ENCODE assay signal across 19 cellular contexts in the genomic region with DNA sequence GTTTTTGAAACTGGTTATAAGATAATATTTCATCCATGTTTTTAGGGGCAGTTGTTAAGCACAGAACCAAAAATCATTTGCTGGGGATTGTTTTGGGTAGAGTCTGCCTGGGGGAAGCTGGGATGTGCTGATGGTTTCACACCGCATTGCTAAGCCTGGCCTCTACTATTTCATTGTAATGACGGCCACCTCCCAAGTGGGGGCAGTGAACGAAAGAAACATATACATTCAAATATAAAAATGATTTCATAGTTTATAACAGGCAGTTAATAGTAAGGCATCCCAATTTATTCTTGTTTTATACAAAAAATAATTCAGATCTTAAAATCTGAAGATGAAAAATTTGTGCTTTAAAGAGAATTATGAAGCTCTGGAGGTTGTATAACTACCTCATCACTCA.
DNase-seq lines count a peak whose midpoint lies in the region; TF ChIP-seq lines count a peak whose summit lies in the region.
"Had no signal": no experiment of that assay in that cellular context is flagged by ENCODE, and none has a peak within 500 bp of the region (broad histone marks: within the 10 kb centered on the region; RNA-seq: fewer than 3 reads in every experiment).

No MANE protein-coding gene starts in this region.

- H3K36me3 Mint-ChIP-seq in neural progenitor cell: no peaks in the 10 kb centered on the region
- no peaks in the 10 kb centered on the region for H3K36me3 Mint-ChIP-seq in activated naive CD8-positive, alpha-beta T cell treated with anti-CD3 and anti-CD28 coated beads for 36 hours

- H3K27me3 Mint-ChIP-seq in neural progenitor cell (ENCODE audit: insufficient read depth, low read depth): no peaks in the 10 kb centered on the region
- no peaks in the 10 kb centered on the region for H3K27me3 Mint-ChIP-seq in activated naive CD8-positive, alpha-beta T cell treated with anti-CD3 and anti-CD28 coated beads for 36 hours
- H3K27me3 Mint-ChIP-seq: activated naive CD8-positive, alpha-beta T cell treated with anti-CD3 and anti-CD28 coated beads, Interleukin-2, amount 50 U/mL, for 24 hours; B cell; central memory CD8-positive, alpha-beta T cell had no signal

- H3K4me1 Mint-ChIP-seq in neural progenitor cell: no peaks in the 10 kb centered on the region
- H3K4me1 Mint-ChIP-seq in activated naive CD8-positive, alpha-beta T cell treated with anti-CD3 and anti-CD28 coated beads for 36 hours: no peaks in the 10 kb centered on the region
- H3K4me1 Mint-ChIP-seq: activated naive CD8-positive, alpha-beta T cell treated with anti-CD3 and anti-CD28 coated beads, Interleukin-2, amount 50 U/mL, for 24 hours; B cell; central memory CD8-positive, alpha-beta T cell had no signal

- H3K4me3 ChIP-seq in astrocyte of the cerebellum (ENCODE audit: low read depth, low read length): no peak overlapping the region
- H3K4me3 ChIP-seq in neural progenitor cell: no peak overlapping the region
- H3K4me3 ChIP-seq: mucosa of descending colon, pancreas, PC-9 had no signal

- no peaks in the 10 kb centered on the region for H4K20me1 ChIP-seq in neural progenitor cell (ENCODE audit: low read depth)

- DNase-seq in ELF-1 (ENCODE audit: low read depth, low spot score): peak; percentile 17
- DNase-seq in HuH-7 (ENCODE audit: low spot score): peak; percentile 1
- DNase-seq in astrocyte of the cerebellum (ENCODE audit: low read depth): no peak
- DNase-seq in neural progenitor cell (ENCODE audit: low spot score): peak; percentile 6
- DNase-seq in activated CD4-positive, alpha-beta T cell treated with anti-CD3 and anti-CD28 coated beads for 48 hours: no peak
- no peak for DNase-seq in activated naive CD8-positive, alpha-beta T cell treated with anti-CD3 and anti-CD28 coated beads for 36 hours
- no peak for DNase-seq in RKO (ENCODE audit: low spot score)
- DNase-seq: activated CD8-positive, alpha-beta T cell treated with anti-CD3 and anti-CD28 coated beads, Interleukin-2, amount 10 ng/mL, durations not matched to agents 7 days and 5 days; activated naive CD8-positive, alpha-beta T cell treated with anti-CD3 and anti-CD28 coated beads, Interleukin-2, amount 50 U/mL, for 24 hours; effector CD8-positive, alpha-beta T cell; left colon; NCI-H1930; NCI-H526 treated with DMSO at 0.1 percent for 48 hours; pancreas; PC-9; SW 1271 had no signal

- H3K79me2 ChIP-seq in neural progenitor cell (ENCODE audit: low read depth): no peaks in the 10 kb centered on the region

- peak; percentile 12 for TF ChIP-seq CTCF in astrocyte of the cerebellum (IDR thresholded peaks at IDR 0.05; ENCODE audit: low read depth, low read length, missing control alignments)
- TF ChIP-seq CTCF in neural progenitor cell (IDR thresholded peaks at IDR 0.05): peak; percentile 43

- H3K9me3 ChIP-seq in neural progenitor cell (ENCODE audit: low read depth): no peaks in the 10 kb centered on the region
- H3K9me3 ChIP-seq: mucosa of descending colon, pancreas had no signal

- no peak overlapping the region for H3K27ac ChIP-seq in neural progenitor cell
- H3K27ac ChIP-seq: pancreas, PC-9 had no signal

- no peak overlapping the region for H3K9ac ChIP-seq in neural progenitor cell

- no peak overlapping the region for H3K4me3 Mint-ChIP-seq in neural progenitor cell
- H3K4me3 Mint-ChIP-seq in activated naive CD8-positive, alpha-beta T cell treated with anti-CD3 and anti-CD28 coated beads for 36 hours: no peak overlapping the region
- H3K4me3 Mint-ChIP-seq: activated CD8-positive, alpha-beta T cell treated with anti-CD3 and anti-CD28 coated beads, Interleukin-2, amount 10 ng/mL, durations not matched to agents 7 days and 5 days; activated naive CD8-positive, alpha-beta T cell treated with anti-CD3 and anti-CD28 coated beads, Interleukin-2, amount 50 U/mL, for 24 hours; B cell; central memory CD8-positive, alpha-beta T cell had no signal

- H3K36me3 ChIP-seq in neural progenitor cell: no peaks in the 10 kb centered on the region
- H3K36me3 ChIP-seq: pancreas had no signal

- no peak overlapping the region for H2AFZ ChIP-seq in neural progenitor cell (replicated peaks)
- H2AFZ ChIP-seq: PC-9 had no signal

- no peak overlapping the region for H3K27ac Mint-ChIP-seq in neural progenitor cell
- H3K27ac Mint-ChIP-seq in activated naive CD8-positive, alpha-beta T cell treated with anti-CD3 and anti-CD28 coated beads for 36 hours: no peak overlapping the region
- H3K27ac Mint-ChIP-seq: activated CD8-positive, alpha-beta T cell treated with anti-CD3 and anti-CD28 coated beads, Interleukin-2, amount 10 ng/mL, durations not matched to agents 7 days and 5 days; activated naive CD8-positive, alpha-beta T cell treated with anti-CD3 and anti-CD28 coated beads, Interleukin-2, amount 50 U/mL, for 24 hours; B cell had no signal

- H3K4me2 ChIP-seq in neural progenitor cell: no peak overlapping the region
- H3K4me2 ChIP-seq: PC-9 had no signal

- H3K9me3 Mint-ChIP-seq in neural progenitor cell: no peaks in the 10 kb centered on the region
- no peaks in the 10 kb centered on the region for H3K9me3 Mint-ChIP-seq in activated naive CD8-positive, alpha-beta T cell treated with anti-CD3 and anti-CD28 coated beads for 36 hours
- H3K9me3 Mint-ChIP-seq: activated naive CD8-positive, alpha-beta T cell treated with anti-CD3 and anti-CD28 coated beads, Interleukin-2, amount 50 U/mL, for 24 hours had no signal

- in situ Hi-C loops in astrocyte of the cerebellum (cut with HindIII; ENCODE audit: low sequenced_read_pairs): no loop called here

- no peaks in the 10 kb centered on the region for H3F3A ChIP-seq in neural progenitor cell (ENCODE audit: low read depth)

- no peaks in the 10 kb centered on the region for H3K27me3 ChIP-seq in neural progenitor cell
- H3K27me3 ChIP-seq: pancreas had no signal

- H3K4me1 ChIP-seq in neural progenitor cell: no peaks in the 10 kb centered on the region
- H3K4me1 ChIP-seq: pancreas had no signal

Comparison
In these comparisons a context has a peak if more than half of its experiments do, and no peak if none do; other contexts are left out.
1. DNase-seq: peak in ELF-1 (single experiment), HuH-7 (single experiment) and neural progenitor cell (single experiment); none in astrocyte of the cerebellum (single experiment), activated CD4-positive, alpha-beta T cell treated with anti-CD3 and anti-CD28 coated beads for 48 hours (single experiment), activated naive CD8-positive, alpha-beta T cell treated with anti-CD3 and anti-CD28 coated beads for 36 hours (single experiment) and RKO (single experiment).